Comparison of ENCODE assay signal across 17 cellular contexts in genomic region chr17:62852195-62852594, GRCh38. TPM values are rescaled to one million over a fixed set of nuclear protein-coding genes. Genes with fewer than 3 reads are reported as not detected.
DNase-seq lines count a peak whose midpoint lies in the region; ATAC-seq and TF ChIP-seq lines count a peak whose summit lies in the region.
"Had no signal": no experiment of that assay in that cellular context is flagged by ENCODE, and none has a peak within 500 bp of the region (broad histone marks: within the 10 kb centered on the region; RNA-seq: fewer than 3 reads in every experiment).

No MANE protein-coding gene starts in this region.

- no peak overlapping the region for H3K4me3 ChIP-seq in endodermal cell (ENCODE audit: low read length)
- H3K4me3 ChIP-seq: BLaER1 treated with 17β-estradiol and CSF1 and Interleukin-3, amounts not matched to agents 10 nM and 100 nM; GM12878; GM23248 had no signal

- DNase-seq in activated CD8-positive, alpha-beta memory T cell treated with anti-CD3 and anti-CD28 coated beads, Interleukin-2, amount 10 ng/mL, durations not matched to agents 7 days and 5 days, result peak; percentile 0
- no peak for DNase-seq in activated CD8-positive, alpha-beta memory T cell treated with anti-CD3 and anti-CD28 coated beads, Interleukin-2, amount 50 U/mL, for 4 hours
- DNase-seq in activated T-helper 2 cell treated with anti-CD3 and anti-CD28 coated beads, Interferon-gamma antibody, Interleukin-2, Interleukin-4, amounts not matched to agents 10 μg/mL and 5 μg/mL and 100 μg/mL, durations not matched to agents 14 hours and 24 hours and 36 hours (ENCODE audit: low spot score), result no peak
- peak; percentile 22 for DNase-seq in endodermal cell
- peak; percentile 15 for DNase-seq in osteocyte (ENCODE audit: extremely low spot score, unreplicated experiment)
- DNase-seq in stimulated activated naive CD4-positive, alpha-beta T cell (lab: John Stamatoyannopoulos, UW), result no peak
- DNase-seq in NCI-H2227 treated with DMSO at 0.1 percent for 48 hours (lab: John Stamatoyannopoulos, UW), result no peak
- DNase-seq: ACHN; Calu3; CD4-positive, CD25-positive, alpha-beta regulatory T cell; DMS 273 treated with DMSO at 0.1 percent for 48 hours; GM23248 had no signal

- no peaks in the 10 kb centered on the region for H3K36me3 ChIP-seq in endodermal cell (ENCODE audit: control insufficient read depth, insufficient read depth, low read length)
- H3K36me3 ChIP-seq: BLaER1 treated with 17β-estradiol and CSF1 and Interleukin-3, amounts not matched to agents 10 nM and 100 nM had no signal

- H3K9me3 Mint-ChIP-seq in activated CD8-positive, alpha-beta memory T cell treated with anti-CD3 and anti-CD28 coated beads, Interleukin-2, amount 10 ng/mL, durations not matched to agents 7 days and 5 days (ENCODE audit: low read depth), result no peaks in the 10 kb centered on the region
- H3K9me3 Mint-ChIP-seq in activated T-helper 2 cell treated with anti-CD3 and anti-CD28 coated beads, Interferon-gamma antibody, Interleukin-2, Interleukin-4, amounts not matched to agents 10 μg/mL and 5 μg/mL and 100 μg/mL, durations not matched to agents 14 hours and 24 hours and 36 hours, result no peaks in the 10 kb centered on the region
- H3K9me3 Mint-ChIP-seq in endodermal cell (no peaks in the 10 kb centered on the region), osteocyte (ENCODE audit: unreplicated experiment) (no peaks in the 10 kb centered on the region)

- no peaks in the 10 kb centered on the region for H3K9me3 ChIP-seq in endodermal cell (ENCODE audit: control insufficient read depth, low read length)
- H3K9me3 ChIP-seq: BLaER1 treated with 17β-estradiol and CSF1 and Interleukin-3, amounts not matched to agents 10 nM and 100 nM had no signal

- H3K27ac ChIP-seq in endodermal cell (ENCODE audit: low read depth, low read length), result no peak overlapping the region
- H3K27ac ChIP-seq: BLaER1 treated with 17β-estradiol and CSF1 and Interleukin-3, amounts not matched to agents 10 nM and 100 nM; GM23248 had no signal

- H3K27me3 Mint-ChIP-seq in activated CD8-positive, alpha-beta memory T cell treated with anti-CD3 and anti-CD28 coated beads, Interleukin-2, amount 10 ng/mL, durations not matched to agents 7 days and 5 days, result peaks cover 25% of the 10 kb centered on the region
- H3K27me3 Mint-ChIP-seq in activated T-helper 2 cell treated with anti-CD3 and anti-CD28 coated beads, Interferon-gamma antibody, Interleukin-2, Interleukin-4, amounts not matched to agents 10 μg/mL and 5 μg/mL and 100 μg/mL, durations not matched to agents 14 hours and 24 hours and 36 hours (ENCODE audit: low read depth), result peaks cover 8% of the 10 kb centered on the region
- H3K27me3 Mint-ChIP-seq in endodermal cell (ENCODE audit: insufficient read depth) (no peaks in the 10 kb centered on the region), osteocyte (ENCODE audit: unreplicated experiment) (peaks cover 7% of the 10 kb centered on the region)

- intact Hi-C loops in activated T-helper 2 cell treated with anti-CD3 and anti-CD28 coated beads, Interferon-gamma antibody, Interleukin-2, Interleukin-4, amounts not matched to agents 10 μg/mL and 5 μg/mL and 100 μg/mL, durations not matched to agents 14 hours and 24 hours and 36 hours (cut with micrococcal nuclease), result no loop called here

- H3K27me3 ChIP-seq in endodermal cell (ENCODE audit: control insufficient read depth, insufficient read depth, low read length, poor library complexity, severe bottlenecking), result no peaks in the 10 kb centered on the region
- H3K27me3 ChIP-seq: BLaER1 treated with 17β-estradiol and CSF1 and Interleukin-3, amounts not matched to agents 10 nM and 100 nM had no signal

- no peaks in the 10 kb centered on the region for H3K36me3 Mint-ChIP-seq in activated CD8-positive, alpha-beta memory T cell treated with anti-CD3 and anti-CD28 coated beads, Interleukin-2, amount 10 ng/mL, durations not matched to agents 7 days and 5 days
- no peaks in the 10 kb centered on the region for H3K36me3 Mint-ChIP-seq in activated T-helper 2 cell treated with anti-CD3 and anti-CD28 coated beads, Interferon-gamma antibody, Interleukin-2, Interleukin-4, amounts not matched to agents 10 μg/mL and 5 μg/mL and 100 μg/mL, durations not matched to agents 14 hours and 24 hours and 36 hours (ENCODE audit: low read depth)
- no peaks in the 10 kb centered on the region for H3K36me3 Mint-ChIP-seq in endodermal cell (ENCODE audit: low read depth)
- no peaks in the 10 kb centered on the region for H3K36me3 Mint-ChIP-seq in osteocyte (ENCODE audit: unreplicated experiment)
- H3K36me3 Mint-ChIP-seq: CD4-positive, CD25-positive, alpha-beta regulatory T cell had no signal

- H3K4me1 Mint-ChIP-seq in activated CD8-positive, alpha-beta memory T cell treated with anti-CD3 and anti-CD28 coated beads, Interleukin-2, amount 10 ng/mL, durations not matched to agents 7 days and 5 days, result no peaks in the 10 kb centered on the region
- H3K4me1 Mint-ChIP-seq in activated T-helper 2 cell treated with anti-CD3 and anti-CD28 coated beads, Interferon-gamma antibody, Interleukin-2, Interleukin-4, amounts not matched to agents 10 μg/mL and 5 μg/mL and 100 μg/mL, durations not matched to agents 14 hours and 24 hours and 36 hours (ENCODE audit: low read depth), result no peaks in the 10 kb centered on the region
- H3K4me1 Mint-ChIP-seq in endodermal cell (no peaks in the 10 kb centered on the region), osteocyte (ENCODE audit: unreplicated experiment) (no peaks in the 10 kb centered on the region)
- H3K4me1 Mint-ChIP-seq: CD4-positive, CD25-positive, alpha-beta regulatory T cell had no signal

- ATAC-seq in activated CD8-positive, alpha-beta memory T cell treated with anti-CD3 and anti-CD28 coated beads, Interleukin-2, amount 10 ng/mL, durations not matched to agents 7 days and 5 days, result no peak
- ATAC-seq in HG03442 (IDR thresholded peaks at IDR 0.05; ENCODE audit: unreplicated experiment), result no peak
- ATAC-seq: GM12878 had no signal

- H3K4me1 ChIP-seq in endodermal cell (ENCODE audit: control insufficient read depth, insufficient read depth, low read length), result no peaks in the 10 kb centered on the region
- H3K4me1 ChIP-seq: BLaER1 treated with 17β-estradiol and CSF1 and Interleukin-3, amounts not matched to agents 10 nM and 100 nM had no signal

- TF ChIP-seq CTCF in endodermal cell (conservative IDR thresholded peaks at IDR 0.05) (no peak), osteocyte (IDR thresholded peaks at IDR 0.05) (no peak)

- CTCF ChIA-PET in activated CD8-positive, alpha-beta memory T cell treated with anti-CD3 and anti-CD28 coated beads, Interleukin-2, amount 10 ng/mL, durations not matched to agents 7 days and 5 days (lab: Charles Lee), result no interaction called here

- no peak overlapping the region for H3K9ac ChIP-seq in endodermal cell (ENCODE audit: extremely low read depth, low read length, poor library complexity, severe bottlenecking)
- H3K9ac ChIP-seq: BLaER1 treated with 17β-estradiol and CSF1 and Interleukin-3, amounts not matched to agents 10 nM and 100 nM; GM23248 had no signal

- H3K4me3 Mint-ChIP-seq in activated CD8-positive, alpha-beta memory T cell treated with anti-CD3 and anti-CD28 coated beads, Interleukin-2, amount 10 ng/mL, durations not matched to agents 7 days and 5 days, result no peak overlapping the region
- no peak overlapping the region for H3K4me3 Mint-ChIP-seq in activated T-helper 2 cell treated with anti-CD3 and anti-CD28 coated beads, Interferon-gamma antibody, Interleukin-2, Interleukin-4, amounts not matched to agents 10 μg/mL and 5 μg/mL and 100 μg/mL, durations not matched to agents 14 hours and 24 hours and 36 hours (ENCODE audit: low read depth)
- H3K4me3 Mint-ChIP-seq in endodermal cell (no peak overlapping the region), osteocyte (ENCODE audit: unreplicated experiment) (no peak overlapping the region)
- H3K4me3 Mint-ChIP-seq: CD4-positive, CD25-positive, alpha-beta regulatory T cell had no signal

- no peak overlapping the region for H3K27ac Mint-ChIP-seq in activated CD8-positive, alpha-beta memory T cell treated with anti-CD3 and anti-CD28 coated beads, Interleukin-2, amount 10 ng/mL, durations not matched to agents 7 days and 5 days
- peak overlapping the region; percentile 32 for H3K27ac Mint-ChIP-seq in activated T-helper 2 cell treated with anti-CD3 and anti-CD28 coated beads, Interferon-gamma antibody, Interleukin-2, Interleukin-4, amounts not matched to agents 10 μg/mL and 5 μg/mL and 100 μg/mL, durations not matched to agents 14 hours and 24 hours and 36 hours
- no peak overlapping the region for H3K27ac Mint-ChIP-seq in endodermal cell
- no peak overlapping the region for H3K27ac Mint-ChIP-seq in osteocyte (ENCODE audit: unreplicated experiment)
- H3K27ac Mint-ChIP-seq: CD4-positive, CD25-positive, alpha-beta regulatory T cell had no signal

- 89 to 100% methylated on average over 1 to 2 of the region's 2 CpGs for WGBS in endodermal cell (ENCODE audit: insufficient coverage in 1 of 2, insufficient read length in 1 of 2), 2 experiments

RNA-seq across cellular contexts. Expression of gene MARCHF10, which starts 44.1 kb away (rescaled TPM):
- total RNA-seq in activated CD8-positive, alpha-beta memory T cell treated with anti-CD3 and anti-CD28 coated beads, Interleukin-2, amount 10 ng/mL, durations not matched to agents 7 days and 5 days, result not detected
- total RNA-seq in activated T-helper 2 cell treated with anti-CD3 and anti-CD28 coated beads, Interferon-gamma antibody, Interleukin-2, Interleukin-4, amounts not matched to agents 10 μg/mL and 5 μg/mL and 100 μg/mL, durations not matched to agents 14 hours and 24 hours and 36 hours, result not detected in 2 replicates
- total RNA-seq in endodermal cell (1 to 10 TPM in 1 of 2 donors, under 1 TPM in 1; 0.57 to 1.7 TPM), osteocyte (not detected in 2 replicates)
- polyA plus RNA-seq in endodermal cell (2013, experiment 1 of 2), result 0.89 TPM
- 0.87 TPM for polyA plus RNA-seq in endodermal cell (2013, experiment 2 of 2)
- total RNA-seq: A172; Calu3; CD4-positive, CD25-positive, alpha-beta regulatory T cell; Daoy had no signal

Comparison
In these comparisons a context has a peak if more than half of its experiments do, and no peak if none do; other contexts are left out.
1. DNase-seq: peak in activated CD8-positive, alpha-beta memory T cell treated with anti-CD3 and anti-CD28 coated beads, Interleukin-2, amount 10 ng/mL, durations not matched to agents 7 days and 5 days (single experiment), endodermal cell (single experiment) and osteocyte (single experiment); none in activated CD8-positive, alpha-beta memory T cell treated with anti-CD3 and anti-CD28 coated beads, Interleukin-2, amount 50 U/mL, for 4 hours (single experiment), activated T-helper 2 cell treated with anti-CD3 and anti-CD28 coated beads, Interferon-gamma antibody, Interleukin-2, Interleukin-4, amounts not matched to agents 10 μg/mL and 5 μg/mL and 100 μg/mL, durations not matched to agents 14 hours and 24 hours and 36 hours (single experiment), stimulated activated naive CD4-positive, alpha-beta T cell (0 of 6) and NCI-H2227 treated with DMSO at 0.1 percent for 48 hours (single experiment).